ENCODE assay signal across 8 cellular contexts in genomic region chrX:10769696-10770619, GRCh38.
DNase-seq lines count a peak whose midpoint lies in the region; ATAC-seq and TF ChIP-seq lines count a peak whose summit lies in the region.

No MANE protein-coding gene starts in this region.

- TF ChIP-seq CTCF in ascending aorta (IDR thresholded peaks at IDR 0.05) (no peak), GM10266 (IDR thresholded peaks at IDR 0.05; ENCODE audit: control insufficient read depth, insufficient read depth, low read depth, missing control alignments) (no peak), stomach (IDR thresholded peaks at IDR 0.05) (no peak)

- H3K18ac ChIP-seq in mesenchymal stem cell (ENCODE audit: low read depth in 1 of 2, low read length in 2 of 2): no peak overlapping the region

- DNase-seq in COR-L47 (lab: John Stamatoyannopoulos, UW): peak; percentile 30
- DNase-seq in NCI-H146 treated with DMSO at 0.1 percent for 48 hours (lab: John Stamatoyannopoulos, UW; ENCODE audit: unreplicated experiment): peak; percentile 76
- DNase-seq in ascending aorta (ENCODE audit: low spot score in 2 of 2): no peak
- peak; percentile 9 for DNase-seq in mesenchymal stem cell
- no peak for DNase-seq in SKM-1 (lab: John Stamatoyannopoulos, UW; ENCODE audit: unreplicated experiment)
- no peak for DNase-seq in GM10266 (ENCODE audit: extremely low spot score)
- DNase-seq in stomach: no peak

- H3K9me3 ChIP-seq in ascending aorta (no peaks in the 10 kb centered on the region), mesenchymal stem cell (ENCODE audit: control insufficient read depth, low read length) (no peaks in the 10 kb centered on the region), stomach (no peaks in the 10 kb centered on the region)

- H4K91ac ChIP-seq in mesenchymal stem cell (ENCODE audit: low read length): no peak overlapping the region

- ATAC-seq in GM21717 (IDR thresholded peaks at IDR 0.05; ENCODE audit: unreplicated experiment): no peak

- H3K27me3 ChIP-seq in ascending aorta: no peaks in the 10 kb centered on the region
- no peaks in the 10 kb centered on the region for H3K27me3 ChIP-seq in mesenchymal stem cell (ENCODE audit: control insufficient read depth in 1 of 2, insufficient read depth in 1 of 2, low read length in 2 of 2)
- H3K27me3 ChIP-seq in stomach: no peaks in the 10 kb centered on the region

- peaks cover 0 to 3% of the 10 kb centered on the region in 2 donors for H3K4me1 ChIP-seq in ascending aorta
- H3K4me1 ChIP-seq in mesenchymal stem cell (ENCODE audit: control insufficient read depth, insufficient read depth, low read depth, low read length): no peaks in the 10 kb centered on the region
- H3K4me1 ChIP-seq in stomach: no peaks in the 10 kb centered on the region

- H2AFZ ChIP-seq in mesenchymal stem cell (ENCODE audit: low read depth, low read length): no peak overlapping the region

- H3K36me3 ChIP-seq in ascending aorta: no peaks in the 10 kb centered on the region
- no peaks in the 10 kb centered on the region for H3K36me3 ChIP-seq in mesenchymal stem cell (ENCODE audit: control insufficient read depth in 1 of 2, insufficient read depth in 2 of 2, low read depth in 1 of 2, low read length in 2 of 2)
- no peaks in the 10 kb centered on the region for H3K36me3 ChIP-seq in stomach

- H2AK5ac ChIP-seq in mesenchymal stem cell (ENCODE audit: low read length, severe bottlenecking): no peak overlapping the region

- H2BK5ac ChIP-seq in mesenchymal stem cell (ENCODE audit: low read depth, low read length, poor library complexity, severe bottlenecking): no peak overlapping the region

- H3K4me3 ChIP-seq in ascending aorta (peak overlapping the region; percentile 6 to 34), mesenchymal stem cell (ENCODE audit: insufficient read depth in 1 of 2, low read depth in 1 of 2, low read length in 2 of 2) (peak overlapping the region in 1 of 2 experiments; percentile 29), stomach (no peak overlapping the region)

- TF ChIP-seq EP300 in stomach (IDR thresholded peaks at IDR 0.05): no peak

- H3K79me1 ChIP-seq in mesenchymal stem cell (replicated peaks; ENCODE audit: low read length, poor library complexity, severe bottlenecking): no peaks in the 10 kb centered on the region

- no peak overlapping the region for H3K14ac ChIP-seq in mesenchymal stem cell (ENCODE audit: low read length in 2 of 2)

- H4K8ac ChIP-seq in mesenchymal stem cell (ENCODE audit: low read length): no peak overlapping the region

- H3K9ac ChIP-seq in mesenchymal stem cell (ENCODE audit: low read length): peak overlapping the region; percentile 81

- H3K4me2 ChIP-seq in mesenchymal stem cell (ENCODE audit: low read length, poor library complexity, severe bottlenecking): no peak overlapping the region

- no peak overlapping the region for H3K4ac ChIP-seq in mesenchymal stem cell (ENCODE audit: low read depth in 1 of 2, low read length in 2 of 2)

- TF ChIP-seq POLR2A in stomach (IDR thresholded peaks at IDR 0.05): no peak

- H2BK15ac ChIP-seq in mesenchymal stem cell (ENCODE audit: low read depth, poor library complexity, severe bottlenecking): no peak overlapping the region

- H3K27ac ChIP-seq in ascending aorta (peak overlapping the region; percentile 32 to 59), mesenchymal stem cell (ENCODE audit: low read length, poor library complexity, severe bottlenecking) (no peak overlapping the region), stomach (no peak overlapping the region)

- 58% methylated on average over 4 of the region's 9 CpGs for WGBS in mesenchymal stem cell
- WGBS in stomach, 5 donors: 42 to 55% (median 50%) methylated on average over 9 of the region's 9 CpGs

- intact Hi-C loops in ascending aorta (cut with DNase I) (no loop called here), stomach (cut with DNase I; ENCODE audit: low total_unique reads) (no loop called here)

- no peak overlapping the region for H2BK120ac ChIP-seq in mesenchymal stem cell (ENCODE audit: low read depth, low read length)

- no peak overlapping the region for H3K23ac ChIP-seq in mesenchymal stem cell (ENCODE audit: low read length in 2 of 2)

- no peak overlapping the region for H2BK12ac ChIP-seq in mesenchymal stem cell (ENCODE audit: low read length in 2 of 2)

Comparison
In these comparisons a context has a peak if more than half of its experiments do, and no peak if none do; other contexts are left out.
1. DNase-seq: peak in COR-L47 (single experiment), NCI-H146 treated with DMSO at 0.1 percent for 48 hours (single experiment) and mesenchymal stem cell (single experiment); none in ascending aorta (0 of 2), SKM-1 (single experiment), GM10266 (single experiment) and stomach (single experiment).
2. H3K27ac ChIP-seq: peak in ascending aorta (2 of 2); none in mesenchymal stem cell (single experiment) and stomach (0 of 5).
3. H3K4me3 ChIP-seq: peak in ascending aorta (2 of 2); none in stomach (0 of 4).